ENCODE assay signal across 9 cellular contexts in the genomic region with DNA sequence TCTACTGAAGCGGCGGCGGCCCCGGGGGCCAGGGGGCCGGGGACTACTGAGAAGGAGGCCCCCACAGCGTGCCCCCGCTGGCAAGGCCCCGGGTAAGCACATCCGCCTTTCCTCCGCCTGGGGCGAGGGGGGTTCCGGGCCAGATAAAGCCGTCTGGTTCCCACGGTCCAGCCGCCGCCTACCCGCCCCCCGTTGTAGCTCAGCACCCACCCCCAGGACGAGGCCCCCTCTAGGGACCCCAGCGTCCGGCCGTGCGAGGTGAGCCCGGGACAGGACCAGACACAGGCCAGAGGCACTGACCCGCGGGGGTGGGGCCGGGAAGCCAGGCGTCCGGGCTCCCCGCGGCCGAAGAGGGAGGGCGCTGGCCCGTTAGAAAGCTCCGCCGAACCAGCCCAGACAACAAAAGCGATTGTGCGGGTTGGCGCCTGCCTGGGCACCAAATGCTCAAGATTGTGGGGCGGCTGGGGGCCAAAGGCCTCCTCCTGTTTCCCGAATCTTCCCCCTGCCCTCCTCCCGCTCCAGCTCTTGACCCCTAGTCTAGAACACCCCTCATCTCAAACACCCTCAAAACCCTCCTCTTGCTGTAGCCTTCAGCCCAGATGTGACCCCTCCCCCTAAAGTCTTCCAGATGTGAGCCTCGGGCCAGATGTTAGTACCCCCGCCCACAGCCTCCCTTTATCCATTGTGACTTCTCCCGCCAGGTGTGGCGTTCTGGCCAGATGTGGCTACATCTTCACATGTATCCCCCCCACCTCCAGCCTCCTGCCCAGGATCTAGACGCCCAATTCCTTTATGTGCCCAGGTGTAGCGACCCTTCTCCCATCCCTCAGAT. TPM values are rescaled to one million over a fixed set of nuclear protein-coding genes. Genes with fewer than 3 reads are reported as not detected.
DNase-seq lines count a peak whose midpoint lies in the region; ATAC-seq and TF ChIP-seq lines count a peak whose summit lies in the region.
"Had no signal": no experiment of that assay in that cellular context is flagged by ENCODE, and none has a peak within 500 bp of the region (broad histone marks: within the 10 kb centered on the region; RNA-seq: fewer than 3 reads in every experiment).

No MANE protein-coding gene starts in this region.

- peak overlapping the region; percentile 86 to 90 for H3K27ac ChIP-seq in tibial artery

- H3K4me3 Mint-ChIP-seq in T-helper 1 cell treated with Interleukin-12 subunit alpha and Interleukin-12 subunit beta and Interleukin-4 antibody, amounts not matched to agents 30 μg/mL and 1 μg/mL, for 36 hours, result peak overlapping the region; percentile 44
- peak overlapping the region; percentile 79 for H3K4me3 Mint-ChIP-seq in MCF 10A (ENCODE audit: unreplicated experiment)
- peak overlapping the region; percentile 62 for H3K4me3 Mint-ChIP-seq in memory B cell

- intact Hi-C loops in MCF 10A (cut with micrococcal nuclease), result no loop called here
- intact Hi-C loops in tibial artery (cut with DNase I; ENCODE audit: low total_unique reads), result no loop called here

- peaks cover 46% of the 10 kb centered on the region for H3K4me1 Mint-ChIP-seq in T-helper 1 cell treated with Interleukin-12 subunit alpha and Interleukin-12 subunit beta and Interleukin-4 antibody, amounts not matched to agents 30 μg/mL and 1 μg/mL, for 36 hours (ENCODE audit: low read depth)
- H3K4me1 Mint-ChIP-seq in MCF 10A (ENCODE audit: insufficient read depth, unreplicated experiment) (peaks cover 42% of the 10 kb centered on the region), memory B cell (peaks cover 45% of the 10 kb centered on the region)

- H3K36me3 ChIP-seq in tibial artery, result no peaks in the 10 kb centered on the region

- peaks cover 0 to 84% (median 73%) of the 10 kb centered on the region in 4 donors for H3K4me1 ChIP-seq in tibial artery

- CTCF ChIA-PET in MCF 10A (lab: Yijun Ruan, JAX), result interaction anchor here (0.5 to 3.4 kb wide), 16 partner anchors 24 to 1900 kb away, joined by 3 to 35 read pairs (median 4); a partner anchor contains a TSS

- BruUV-seq in MCF 10A (replicated peaks; lab: Mats Ljungman, UMichigan), result no TSS peak

- DNase-seq in T-helper 1 cell (no peak), MCF 10A (ENCODE audit: unreplicated experiment) (no peak), memory B cell (ENCODE audit: low spot score in 2 of 2) (peak in 1 of 2 donors; percentile 33), tibial artery (peak; percentile 58 to 81), cortex of kidney (lab: John Stamatoyannopoulos, UW) (no peak)
- DNase-seq: SHP77 treated with DMSO at 0.1 percent for 48 hours had no signal

- H3K27ac Mint-ChIP-seq in T-helper 1 cell treated with Interleukin-12 subunit alpha and Interleukin-12 subunit beta and Interleukin-4 antibody, amounts not matched to agents 30 μg/mL and 1 μg/mL, for 36 hours, result no peak overlapping the region
- H3K27ac Mint-ChIP-seq in MCF 10A (ENCODE audit: low read depth, unreplicated experiment) (peak overlapping the region; percentile 25), memory B cell (peak overlapping the region; percentile 46)

- no peaks in the 10 kb centered on the region for H3K9me3 ChIP-seq in tibial artery

- no peaks in the 10 kb centered on the region for H3K9me3 Mint-ChIP-seq in T-helper 1 cell treated with Interleukin-12 subunit alpha and Interleukin-12 subunit beta and Interleukin-4 antibody, amounts not matched to agents 30 μg/mL and 1 μg/mL, for 36 hours
- no peaks in the 10 kb centered on the region for H3K9me3 Mint-ChIP-seq in MCF 10A (ENCODE audit: unreplicated experiment)
- H3K9me3 Mint-ChIP-seq in memory B cell, result peaks cover 2% of the 10 kb centered on the region

- H3K27me3 Mint-ChIP-seq in T-helper 1 cell treated with Interleukin-12 subunit alpha and Interleukin-12 subunit beta and Interleukin-4 antibody, amounts not matched to agents 30 μg/mL and 1 μg/mL, for 36 hours (ENCODE audit: low read depth), result peaks cover 63% of the 10 kb centered on the region
- H3K27me3 Mint-ChIP-seq in MCF 10A (ENCODE audit: insufficient read depth, unreplicated experiment) (no peaks in the 10 kb centered on the region), memory B cell (peaks cover 15% of the 10 kb centered on the region)

- ATAC-seq in memory B cell (ENCODE audit: low read depth) (no peak), GM21390 (IDR thresholded peaks at IDR 0.05; ENCODE audit: unreplicated experiment) (no peak), GM21717 (IDR thresholded peaks at IDR 0.05; ENCODE audit: unreplicated experiment) (no peak)

- POLR2A ChIA-PET in MCF 10A (lab: Yijun Ruan, JAX), result interaction anchor here (0.8 to 3.0 kb wide), 4 partner anchors 13 to 174 kb away, joined by 3 to 20 read pairs (median 3); a partner anchor contains a TSS

- peaks cover 2% of the 10 kb centered on the region for H3K36me3 Mint-ChIP-seq in T-helper 1 cell treated with Interleukin-12 subunit alpha and Interleukin-12 subunit beta and Interleukin-4 antibody, amounts not matched to agents 30 μg/mL and 1 μg/mL, for 36 hours (ENCODE audit: low read depth)
- H3K36me3 Mint-ChIP-seq in MCF 10A (ENCODE audit: insufficient read depth, unreplicated experiment) (no peaks in the 10 kb centered on the region), memory B cell (no peaks in the 10 kb centered on the region)

- H3K4me3 ChIP-seq in tibial artery, result peak overlapping the region; percentile 67 to 87

- no peak for TF ChIP-seq CTCF in MCF 10A (IDR thresholded peaks at IDR 0.05; ENCODE audit: unreplicated experiment)
- TF ChIP-seq CTCF in tibial artery (IDR thresholded peaks at IDR 0.05), result no peak

- H3K27me3 ChIP-seq in tibial artery, result peaks cover 0 to 10% of the 10 kb centered on the region in 2 donors

RNA-seq across cellular contexts. Expression of a gene that starts 0.9 kb away (rescaled TPM):
- 76.4 and 103 TPM in 2 replicates for total RNA-seq in MCF 10A (2022)

RNA-seq across cellular contexts. Expression of a gene that starts 23.6 kb away (rescaled TPM):
- total RNA-seq in MCF 10A (2022), result 41.5 and 44.0 TPM in 2 replicates

Comparison
In these comparisons a context has a peak if more than half of its experiments do, and no peak if none do; other contexts are left out.
1. DNase-seq: peak in tibial artery (2 of 2); none in T-helper 1 cell (0 of 5), MCF 10A (single experiment) and cortex of kidney (single experiment).
2. Peak in every context shown above with its lines, with median percentiles within 50 percentile points of each other: H3K4me3 Mint-ChIP-seq.